ENCODE assay signal across 24 cellular contexts in the genomic region with DNA sequence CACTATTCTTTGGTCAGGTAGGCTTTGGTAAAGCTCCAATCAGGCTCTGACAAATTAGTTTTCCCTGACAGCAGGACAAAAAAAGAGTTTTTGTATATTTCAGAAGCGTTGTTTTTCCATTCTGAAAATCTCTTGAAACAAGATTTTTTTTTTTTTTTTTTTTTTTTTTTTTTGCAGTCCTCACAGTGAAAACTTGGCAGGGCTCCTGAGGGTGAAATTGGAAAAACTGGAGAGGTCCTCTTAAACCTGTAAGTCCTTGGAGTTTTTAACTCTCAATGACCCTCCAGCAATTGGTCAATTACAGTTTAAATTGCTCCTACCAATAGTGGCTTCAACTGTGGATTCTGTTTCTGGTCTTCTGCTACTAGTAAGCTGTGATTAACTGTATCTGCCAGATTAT.
"Had no signal": no experiment of that assay in that cellular context is flagged by ENCODE, and none has a peak within 500 bp of the region (broad histone marks: within the 10 kb centered on the region; RNA-seq: fewer than 3 reads in every experiment).

No MANE protein-coding gene starts in this region.

- H3K9me3 ChIP-seq: colonic mucosa, gastrocnemius medialis, lower lobe of right lung had no signal

- H3K4me1 ChIP-seq: colonic mucosa, esophagus squamous epithelium, gastrocnemius medialis, heart right ventricle, lower lobe of right lung had no signal

- H3K27ac ChIP-seq: colonic mucosa, epithelial cell of prostate, esophagus squamous epithelium, gastrocnemius medialis, heart right ventricle, lower lobe of right lung had no signal

- H3K36me3 ChIP-seq: colonic mucosa, esophagus squamous epithelium, gastrocnemius medialis, heart right ventricle, lower lobe of right lung had no signal

- H3K27me3 ChIP-seq: colonic mucosa, gastrocnemius medialis, heart right ventricle had no signal

- DNase-seq: colonic mucosa; cortex of kidney; effector CD8-positive, alpha-beta T cell; effector memory CD8-positive, alpha-beta T cell; endodermal cell; erythroblast; esophagus squamous epithelium; foreskin fibroblast; foreskin melanocyte; gastrocnemius medialis; glutamatergic neuron; head of caudate nucleus; heart right ventricle; hippocampal formation; left cardiac atrium; left ventricle myocardium superior; lower lobe of right lung; mesenchymal stem cell; mucosa of descending colon; naive B cell; naive thymus-derived CD8-positive, alpha-beta T cell had no signal

- H3K4me3 ChIP-seq: colonic mucosa, esophagus squamous epithelium, gastrocnemius medialis, heart right ventricle, lower lobe of right lung, mucosa of descending colon had no signal

- ATAC-seq: effector memory CD8-positive, alpha-beta T cell; esophagus mucosa; gastrocnemius medialis; heart right ventricle; left cardiac atrium; left lobe of liver; left ventricle myocardium superior; lower lobe of right lung; mucosa of descending colon; naive thymus-derived CD8-positive, alpha-beta T cell had no signal
